ENCODE assay signal across 16 cellular contexts in the genomic region with DNA sequence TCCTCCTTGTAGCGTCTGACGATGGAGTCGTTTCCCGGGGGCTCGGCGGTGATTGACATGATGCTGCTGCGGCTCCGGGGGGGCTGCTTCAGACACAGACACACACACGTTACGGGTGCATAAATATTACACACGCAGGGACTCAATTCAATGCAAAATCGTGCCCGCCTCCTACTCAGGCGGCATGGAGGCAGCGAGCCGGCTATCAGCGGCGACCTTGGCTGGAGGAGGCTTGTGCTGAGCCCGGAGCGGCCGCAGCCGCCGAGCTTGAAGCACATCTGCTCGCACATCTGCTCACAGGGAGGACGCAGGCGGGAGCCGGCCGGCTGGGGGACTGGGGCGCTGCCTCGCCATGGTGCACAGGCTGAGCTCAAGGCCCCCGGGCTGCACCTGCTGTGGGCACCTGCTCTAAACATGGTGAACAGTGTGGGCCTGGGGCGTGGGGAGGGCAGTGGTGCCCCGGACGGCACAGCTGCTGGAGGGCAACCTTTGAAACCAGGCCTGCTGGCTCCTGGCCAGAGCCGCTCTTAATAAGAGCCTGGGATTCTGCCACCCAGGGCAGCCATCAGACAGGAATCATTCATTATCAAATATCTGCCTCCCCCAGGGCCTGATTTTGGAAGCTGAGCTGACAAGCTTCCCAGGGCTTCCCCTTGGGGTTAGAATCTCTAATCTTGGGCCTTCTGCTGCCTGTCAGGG.
DNase-seq lines count a peak whose midpoint lies in the region; ATAC-seq and FAIRE-seq lines count a peak whose summit lies in the region.
"Had no signal": no experiment of that assay in that cellular context is flagged by ENCODE, and none has a peak within 500 bp of the region (broad histone marks: within the 10 kb centered on the region; RNA-seq: fewer than 3 reads in every experiment).

No MANE protein-coding gene starts in this region.

- peak; percentile 48 for DNase-seq in NCI-H2227 (lab: John Stamatoyannopoulos, UW; ENCODE audit: unreplicated experiment)
- no peak for DNase-seq in NCI-H2227 treated with DMSO at 0.1 percent for 48 hours (lab: John Stamatoyannopoulos, UW)
- peak; percentile 65 for DNase-seq in NCI-H345 (lab: John Stamatoyannopoulos, UW)
- peak; percentile 45 for DNase-seq in Right ventricle myocardium superior
- peak; percentile 39 for DNase-seq in small intestine
- DNase-seq in ecto neural progenitor cell (ENCODE audit: low spot score): no peak
- DNase-seq in naive thymus-derived CD4-positive, alpha-beta T cell: no peak
- DNase-seq: activated CD4-positive, alpha-beta T cell treated with anti-CD3 and anti-CD28 coated beads, Interleukin-2, amount 50 U/mL, for 4 hours; HCEC 1CT; NCI-H774; SW 1271 had no signal

- no peaks in the 10 kb centered on the region for H3K36me3 ChIP-seq in small intestine (ENCODE audit: control insufficient read depth in 2 of 2, insufficient read depth in 2 of 2, low read length in 2 of 2)
- H3K36me3 ChIP-seq in naive thymus-derived CD4-positive, alpha-beta T cell (ENCODE audit: control insufficient read depth in 2 of 3, insufficient read depth in 3 of 3, low read length in 3 of 3): peaks cover 11 to 95% (median 32%) of the 10 kb centered on the region in 3 experiments

- no peaks in the 10 kb centered on the region for H3K9me3 ChIP-seq in small intestine (ENCODE audit: control insufficient read depth, low read depth)
- no peaks in the 10 kb centered on the region for H3K9me3 ChIP-seq in naive thymus-derived CD4-positive, alpha-beta T cell (ENCODE audit: control insufficient read depth in 2 of 3, low read length in 3 of 3)
- H3K9me3 ChIP-seq: A549 had no signal

- CTCF ChIA-PET in naive thymus-derived CD4-positive, alpha-beta T cell (lab: Charles Lee): no interaction called here

- ATAC-seq in Right ventricle myocardium superior (ENCODE audit: poor library complexity) (peak; percentile 15), HG02610 (IDR thresholded peaks at IDR 0.05; ENCODE audit: unreplicated experiment) (no peak)
- no peak for ATAC-seq in naive thymus-derived CD4-positive, alpha-beta T cell
- ATAC-seq: A549; activated naive CD4-positive, alpha-beta T cell treated with anti-CD3 and anti-CD28 coated beads, Interleukin-2, amount 50 U/mL, for 72 hours had no signal

- FAIRE-seq in small intestine (lab: Jason Lieb, UNC): no peak
- FAIRE-seq: A549, GM12891 had no signal

- H3K4me1 Mint-ChIP-seq in naive thymus-derived CD4-positive, alpha-beta T cell: peaks cover 0 to 3% (median 0%) of the 10 kb centered on the region in 7 donors

- WGBS in small intestine, 3 donors: 25 to 54% (median 47%) methylated on average over 35 of the region's 35 CpGs

- H3K27me3 ChIP-seq in small intestine (ENCODE audit: control insufficient read depth in 2 of 2, insufficient read depth in 2 of 2, low read length in 2 of 2): no peaks in the 10 kb centered on the region
- H3K27me3 ChIP-seq in naive thymus-derived CD4-positive, alpha-beta T cell (ENCODE audit: control insufficient read depth in 2 of 2, insufficient read depth in 2 of 2, low read length in 2 of 2): no peaks in the 10 kb centered on the region

- POLR2A ChIA-PET in naive thymus-derived CD4-positive, alpha-beta T cell (lab: Charles Lee): interaction anchor here (0.6 to 1.1 kb wide), 2 partner anchors 10 to 123 kb away, joined by 3 read pairs; no protein-coding TSS in a partner anchor

- H3K4me3 ChIP-seq in small intestine (ENCODE audit: low read depth in 1 of 2, low read length in 2 of 2): no peak overlapping the region
- H3K4me3 ChIP-seq in naive thymus-derived CD4-positive, alpha-beta T cell (ENCODE audit: low read length): no peak overlapping the region
- H3K4me3 ChIP-seq: A549 had no signal

- intact Hi-C loops in Right ventricle myocardium superior (cut with DNase I): no loop called here
- intact Hi-C loops in naive thymus-derived CD4-positive, alpha-beta T cell (cut with micrococcal nuclease): no loop called here

- H3K36me3 Mint-ChIP-seq in naive thymus-derived CD4-positive, alpha-beta T cell: peaks cover 0 to 42% (median 15%) of the 10 kb centered on the region in 5 donors
- H3K36me3 Mint-ChIP-seq: type B pancreatic cell had no signal

- no peaks in the 10 kb centered on the region for H3K27me3 Mint-ChIP-seq in naive thymus-derived CD4-positive, alpha-beta T cell

- H3K27ac Mint-ChIP-seq in naive thymus-derived CD4-positive, alpha-beta T cell: no peak overlapping the region
- H3K27ac Mint-ChIP-seq: type B pancreatic cell had no signal

- H3K27ac ChIP-seq in small intestine (ENCODE audit: low read depth in 1 of 2, low read length in 1 of 2): no peak overlapping the region
- H3K27ac ChIP-seq in naive thymus-derived CD4-positive, alpha-beta T cell (ENCODE audit: low read depth, low read length): no peak overlapping the region
- H3K27ac ChIP-seq: A549 had no signal

- H3K4me3 Mint-ChIP-seq in naive thymus-derived CD4-positive, alpha-beta T cell: no peak overlapping the region
- H3K4me3 Mint-ChIP-seq: type B pancreatic cell had no signal

- no peaks in the 10 kb centered on the region for H3K4me1 ChIP-seq in small intestine (ENCODE audit: control insufficient read depth in 2 of 2, insufficient read depth in 1 of 2, low read depth in 1 of 2, low read length in 1 of 2)
- no peaks in the 10 kb centered on the region for H3K4me1 ChIP-seq in naive thymus-derived CD4-positive, alpha-beta T cell (ENCODE audit: control insufficient read depth in 2 of 2, insufficient read depth in 2 of 2, low read length in 2 of 2)

- H3K9me3 Mint-ChIP-seq in naive thymus-derived CD4-positive, alpha-beta T cell: peaks cover 0 to 2% (median 0%) of the 10 kb centered on the region in 11 donors
- H3K9me3 Mint-ChIP-seq: activated naive CD4-positive, alpha-beta T cell treated with anti-CD3 and anti-CD28 coated beads, Interleukin-2, amount 50 U/mL, for 72 hours; type B pancreatic cell had no signal

Comparison
In these comparisons a context has a peak if more than half of its experiments do, and no peak if none do; other contexts are left out.
1. DNase-seq: peak in NCI-H2227 (single experiment), NCI-H345 (single experiment), Right ventricle myocardium superior (single experiment) and small intestine (single experiment); none in NCI-H2227 treated with DMSO at 0.1 percent for 48 hours (single experiment), ecto neural progenitor cell (single experiment) and naive thymus-derived CD4-positive, alpha-beta T cell (0 of 9).